9 cellular contexts compared by ENCODE assay signal in the genomic region with DNA sequence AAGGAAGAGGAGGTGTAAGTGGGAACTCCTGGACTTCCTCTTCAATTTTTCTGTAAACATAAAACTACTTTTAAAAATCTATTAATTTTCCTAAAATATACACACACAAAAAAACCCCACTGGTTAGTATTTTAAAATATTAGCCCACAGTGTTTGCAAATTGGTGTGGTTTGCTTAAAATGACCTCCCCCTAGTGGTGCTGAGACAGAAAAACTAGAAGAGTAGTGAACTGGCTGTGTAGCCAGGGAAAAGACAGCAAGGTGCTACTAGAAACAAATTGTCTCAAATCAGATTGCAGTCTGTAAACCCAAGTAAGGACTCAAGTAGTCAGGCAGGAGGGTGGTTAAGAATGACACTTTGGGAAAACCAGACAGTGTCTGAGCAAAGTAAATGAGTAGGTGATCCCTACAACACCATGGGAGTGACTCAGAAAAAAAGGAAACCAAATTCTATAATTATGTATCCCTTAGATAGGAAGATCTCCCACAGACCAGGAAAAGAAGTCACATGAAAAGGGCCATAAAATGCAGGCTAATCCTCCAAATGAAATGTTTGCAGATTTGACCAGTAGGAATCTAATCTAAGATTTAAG.
DNase-seq lines count a peak whose midpoint lies in the region; ATAC-seq and TF ChIP-seq lines count a peak whose summit lies in the region.
"Had no signal": no experiment of that assay in that cellular context is flagged by ENCODE, and none has a peak within 500 bp of the region (broad histone marks: within the 10 kb centered on the region; RNA-seq: fewer than 3 reads in every experiment).

No MANE protein-coding gene starts in this region.

- H3K4me1 Mint-ChIP-seq in nephron, result no peaks in the 10 kb centered on the region
- H3K4me1 Mint-ChIP-seq in stimulated activated memory B cell treated with anti-CD40 and anti-IgM and Interleukin-4, amounts not matched to agents 10 μg/mL and 1 μg/mL and 100 μg/mL, for 72 hours, result no peaks in the 10 kb centered on the region

- peak; percentile 68 for ATAC-seq in HG03060 (IDR thresholded peaks at IDR 0.05; ENCODE audit: low read depth, unreplicated experiment)
- ATAC-seq in stimulated activated memory B cell treated with anti-CD40 and anti-IgM and Interleukin-4, amounts not matched to agents 10 μg/mL and 1 μg/mL and 100 μg/mL, for 72 hours, result no peak
- no peak for ATAC-seq in GM19328 (IDR thresholded peaks at IDR 0.05; ENCODE audit: unreplicated experiment)

- no peaks in the 10 kb centered on the region for H3K36me3 Mint-ChIP-seq in nephron (ENCODE audit: low read depth)
- H3K36me3 Mint-ChIP-seq in stimulated activated memory B cell treated with anti-CD40 and anti-IgM and Interleukin-4, amounts not matched to agents 10 μg/mL and 1 μg/mL and 100 μg/mL, for 72 hours, result no peaks in the 10 kb centered on the region

- DNase-seq in NCI-H1417 (lab: John Stamatoyannopoulos, UW) (peak; percentile 7 to 38 (median 8)), NCI-H1417 treated with DMSO at 0.1 percent for 48 hours (lab: John Stamatoyannopoulos, UW) (no peak), WERI-Rb-1 (no peak), GF-D8 (lab: John Stamatoyannopoulos, UW) (no peak)

- H3K9me3 Mint-ChIP-seq in nephron, result no peaks in the 10 kb centered on the region
- H3K9me3 Mint-ChIP-seq in stimulated activated memory B cell treated with anti-CD40 and anti-IgM and Interleukin-4, amounts not matched to agents 10 μg/mL and 1 μg/mL and 100 μg/mL, for 72 hours, result no peaks in the 10 kb centered on the region

- H3K4me3 ChIP-seq in WERI-Rb-1 (ENCODE audit: low read depth, low read length), result no peak overlapping the region
- H3K4me3 ChIP-seq: BLaER1 treated with 17β-estradiol and CSF1 and Interleukin-3, amounts not matched to agents 10 nM and 100 nM had no signal

- H3K27me3 ChIP-seq in WERI-Rb-1 (ENCODE audit: insufficient read depth, low read depth, severe bottlenecking), result no peaks in the 10 kb centered on the region
- H3K27me3 ChIP-seq: BLaER1 treated with 17β-estradiol and CSF1 and Interleukin-3, amounts not matched to agents 10 nM and 100 nM had no signal

- H3K27me3 Mint-ChIP-seq in nephron (ENCODE audit: low read depth), result no peaks in the 10 kb centered on the region
- peaks cover 15% of the 10 kb centered on the region for H3K27me3 Mint-ChIP-seq in stimulated activated memory B cell treated with anti-CD40 and anti-IgM and Interleukin-4, amounts not matched to agents 10 μg/mL and 1 μg/mL and 100 μg/mL, for 72 hours

- TF ChIP-seq CTCF in WERI-Rb-1 (IDR thresholded peaks at IDR 0.05; ENCODE audit: low read depth, low read length), result peak; percentile 54
- peak; percentile 48 to 58 (median 52) for TF ChIP-seq CTCF in nephron (IDR thresholded peaks at IDR 0.05; ENCODE audit: unreplicated experiment in 3 of 3)

- H3K9me3 ChIP-seq in WERI-Rb-1 (ENCODE audit: severe bottlenecking), result no peaks in the 10 kb centered on the region
- H3K9me3 ChIP-seq: BLaER1 treated with 17β-estradiol and CSF1 and Interleukin-3, amounts not matched to agents 10 nM and 100 nM had no signal

- no peaks in the 10 kb centered on the region for H3K36me3 ChIP-seq in WERI-Rb-1
- H3K36me3 ChIP-seq: BLaER1 treated with 17β-estradiol and CSF1 and Interleukin-3, amounts not matched to agents 10 nM and 100 nM had no signal

- H3K4me3 Mint-ChIP-seq in nephron, result no peak overlapping the region
- H3K4me3 Mint-ChIP-seq in stimulated activated memory B cell treated with anti-CD40 and anti-IgM and Interleukin-4, amounts not matched to agents 10 μg/mL and 1 μg/mL and 100 μg/mL, for 72 hours, result no peak overlapping the region

- no peak overlapping the region for H3K27ac Mint-ChIP-seq in nephron
- no peak overlapping the region for H3K27ac Mint-ChIP-seq in stimulated activated memory B cell treated with anti-CD40 and anti-IgM and Interleukin-4, amounts not matched to agents 10 μg/mL and 1 μg/mL and 100 μg/mL, for 72 hours

- H3K27ac ChIP-seq in WERI-Rb-1, result no peak overlapping the region
- H3K27ac ChIP-seq: BLaER1 treated with 17β-estradiol and CSF1 and Interleukin-3, amounts not matched to agents 10 nM and 100 nM had no signal

Comparison
In these comparisons a context has a peak if more than half of its experiments do, and no peak if none do; other contexts are left out.
1. DNase-seq: peak in NCI-H1417 (3 of 3); none in NCI-H1417 treated with DMSO at 0.1 percent for 48 hours (single experiment), WERI-Rb-1 (single experiment) and GF-D8 (single experiment).